19 cellular contexts compared by ENCODE assay signal in the genomic region with DNA sequence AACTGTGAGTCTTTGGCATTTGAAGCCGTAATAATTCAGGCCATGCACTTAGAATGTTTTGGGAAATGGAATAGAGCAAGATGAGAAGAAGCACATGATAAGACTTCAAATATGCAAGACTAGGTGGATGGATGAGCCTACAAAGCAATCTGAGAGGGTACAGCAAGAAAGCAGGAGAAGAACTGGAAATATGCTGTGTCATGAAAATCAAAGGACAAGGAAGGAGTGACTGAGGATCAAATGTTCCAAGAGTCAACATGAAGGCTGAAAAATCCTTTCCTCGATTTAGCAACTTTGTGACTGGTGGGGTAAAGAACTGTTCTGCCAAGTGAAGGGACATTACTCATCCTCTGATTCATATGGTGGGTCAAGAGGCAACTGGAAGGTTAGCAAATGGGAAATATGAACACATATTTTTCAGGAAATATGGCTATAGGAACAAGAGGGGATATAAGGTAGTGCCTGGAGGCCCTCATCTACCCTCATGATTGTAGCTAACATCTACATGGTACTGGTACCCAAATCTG.
DNase-seq lines count a peak whose midpoint lies in the region; ATAC-seq, FAIRE-seq and TF ChIP-seq lines count a peak whose summit lies in the region.
"Had no signal": no experiment of that assay in that cellular context is flagged by ENCODE, and none has a peak within 500 bp of the region (broad histone marks: within the 10 kb centered on the region; RNA-seq: fewer than 3 reads in every experiment).

No MANE protein-coding gene starts in this region.

- CTCF ChIA-PET in HepG2 (lab: Yijun Ruan, JAX; ENCODE audit: low intra/inter-chr PET ratio, low total read pairs): no interaction called here
- CTCF ChIA-PET in K562 (lab: Yijun Ruan, JAX; ENCODE audit: low intra/inter-chr PET ratio): no interaction called here
- CTCF ChIA-PET in HEK293T (lab: Yijun Ruan, JAX): no interaction called here

- H3K36me3 ChIP-seq in HepG2 (replicated peaks in 1 of 2; ENCODE audit: control insufficient read depth in 1 of 2, insufficient read depth in 2 of 2, low read length in 2 of 2): no peaks in the 10 kb centered on the region
- H3K36me3 ChIP-seq in right lobe of liver: no peaks in the 10 kb centered on the region
- H3K36me3 ChIP-seq in K562 (ENCODE audit: control insufficient read depth, insufficient read depth, low read length): no peaks in the 10 kb centered on the region
- H3K36me3 ChIP-seq: BE2C, HAP-1 had no signal

- no peak overlapping the region for H3K4me3 ChIP-seq in HepG2 (replicated peaks in 1 of 3; ENCODE audit: insufficient read depth in 1 of 3, low read depth in 2 of 3, low read length in 3 of 3)
- no peak overlapping the region for H3K4me3 ChIP-seq in right lobe of liver
- no peak overlapping the region for H3K4me3 ChIP-seq in K562
- no peak overlapping the region for H3K4me3 ChIP-seq in epithelial cell of esophagus (ENCODE audit: low read length)
- H3K4me3 ChIP-seq: GM12878, GM23248, HAP-1 had no signal

- TF ChIP-seq RAD21 in HepG2 (CRISPR knock-in tag; IDR thresholded peaks at IDR 0.05) (no peak), K562 (CRISPR knock-in tag; conservative IDR thresholded peaks at IDR 0.05 in 1 of 2, IDR thresholded peaks at IDR 0.05 in 1 of 2) (no peak)

- BruUV-seq in HepG2 (replicated peaks; lab: Mats Ljungman, UMichigan) (no TSS peak), K562 (replicated peaks; lab: Mats Ljungman, UMichigan) (no TSS peak)

- H3K27me3 ChIP-seq in HepG2 (ENCODE audit: control insufficient read depth in 1 of 2, insufficient read depth in 2 of 2, low read length in 2 of 2) (no peaks in the 10 kb centered on the region), right lobe of liver (no peaks in the 10 kb centered on the region), K562 (ENCODE audit: control insufficient read depth in 2 of 2, insufficient read depth in 2 of 2, low read length in 2 of 2) (no peaks in the 10 kb centered on the region)
- H3K27me3 ChIP-seq: BE2C had no signal

- TF ChIP-seq EP300 in HepG2 (IDR thresholded peaks at IDR 0.05; ENCODE audit: low read depth in 2 of 2, low read length in 2 of 2): no peak
- TF ChIP-seq EP300 in HepG2 (CRISPR knock-in tag; IDR thresholded peaks at IDR 0.05; ENCODE audit: borderline replicate concordance): no peak
- no peak for TF ChIP-seq EP300 in K562 (IDR thresholded peaks at IDR 0.05; ENCODE audit: low read length)

- intact Hi-C loops in HepG2 (cut with micrococcal nuclease; ENCODE audit: unreplicated experiment): no loop called here
- intact Hi-C loops in right lobe of liver (cut with DNase I): no loop called here
- intact Hi-C loops in K562 (cut with micrococcal nuclease): no loop called here

- FAIRE-seq in HepG2 (lab: Jason Lieb, UNC) (no peak), K562 (lab: Jason Lieb, UNC) (no peak)
- FAIRE-seq: GM12878, GM19239 had no signal

- ATAC-seq in HepG2 (no peak), right lobe of liver (no peak), K562 (no peak), GM21526 (IDR thresholded peaks at IDR 0.05; ENCODE audit: low FRiP score, unreplicated experiment) (no peak)

- H3K4me2 ChIP-seq in HepG2 (ENCODE audit: low read depth, low read length): no peak overlapping the region
- no peak overlapping the region for H3K4me2 ChIP-seq in K562 (ENCODE audit: insufficient read depth, low read length)

- H3K79me2 ChIP-seq in HepG2 (ENCODE audit: insufficient read depth, low read length): no peaks in the 10 kb centered on the region
- H3K79me2 ChIP-seq in K562 (ENCODE audit: control insufficient read depth, insufficient read depth, low read length): no peaks in the 10 kb centered on the region

- TF ChIP-seq CTCF in HepG2 (CRISPR knock-in tag; IDR thresholded peaks at IDR 0.05) (no peak), right lobe of liver (IDR thresholded peaks at IDR 0.05) (no peak), K562 (IDR thresholded peaks at IDR 0.05 in 2 of 3, conservative IDR thresholded peaks at IDR 0.05 in 1 of 3; ENCODE audit: insufficient read depth in 2 of 3, low read depth in 1 of 3, low read length in 3 of 3) (no peak), epithelial cell of esophagus (IDR thresholded peaks at IDR 0.05; ENCODE audit: insufficient read depth, low read depth, low read length, missing control alignments) (no peak)

- DNase-seq in HepG2 (ENCODE audit: low spot score): no peak
- DNase-seq in right lobe of liver: no peak
- no peak for DNase-seq in K562 (ENCODE audit: extremely low read depth in 1 of 4, low spot score in 3 of 4)
- DNase-seq in epithelial cell of esophagus (ENCODE audit: low read depth): peak; percentile 2
- no peak for DNase-seq in activated CD4-positive, alpha-beta T cell treated with anti-CD3 and anti-CD28 coated beads, Interleukin-2, amount 50 U/mL, for 1 hour
- no peak for DNase-seq in HEK293T (ENCODE audit: extremely low spot score)
- no peak for DNase-seq in RPMI8226
- DNase-seq: 8988T; BE2C; C1 segment of cervical spinal cord; CD4-positive, CD25-positive, alpha-beta regulatory T cell; CD8-positive, alpha-beta memory T cell; COR-L47; GM23248; KBM-7 had no signal

- H3K9me1 ChIP-seq in K562 (ENCODE audit: control insufficient read depth, insufficient read depth, low read length): no peaks in the 10 kb centered on the region

- 4% methylated on average over 2 of the region's 2 CpGs for WGBS in HepG2 (ENCODE audit: low lambda C conversion rate)
- 43% methylated on average over 2 of the region's 2 CpGs for WGBS in right lobe of liver (ENCODE audit: insufficient coverage, low coverage, low lambda C conversion rate, missing lambda C conversion rate)
- WGBS in K562 (ENCODE audit: insufficient coverage, low coverage, missing lambda C conversion rate): 0% methylated on average over 2 of the region's 2 CpGs

- H3K9ac ChIP-seq in HepG2 (ENCODE audit: insufficient read depth, low read depth, low read length) (no peak overlapping the region), K562 (ENCODE audit: insufficient read depth in 1 of 2, low read depth in 2 of 2, low read length in 2 of 2) (no peak overlapping the region)
- H3K9ac ChIP-seq: GM23248 had no signal

- POLR2A ChIA-PET in HepG2 (lab: Yijun Ruan, JAX): no interaction called here
- POLR2A ChIA-PET in K562 (lab: Yijun Ruan, JAX): no interaction called here
- POLR2A ChIA-PET in HEK293T (lab: Yijun Ruan, JAX): no interaction called here

- in situ Hi-C loops in HepG2 (cut with HindIII; ENCODE audit: extremely low pct_ligation_motif_present, low pct_unique_long_range_greater_than_20kb) (no loop called here), K562 (cut with MboI) (no loop called here)

- TF ChIP-seq POLR2A in HepG2 (IDR thresholded peaks at IDR 0.05; ENCODE audit: insufficient read depth in 1 of 2, low read depth in 2 of 2, low read length in 2 of 2) (no peak), right lobe of liver (IDR thresholded peaks at IDR 0.05) (no peak), K562 (conservative IDR thresholded peaks at IDR 0.05) (no peak)

- H3K27ac ChIP-seq in HepG2 (ENCODE audit: extremely low read length, insufficient read depth, low read length) (no peak overlapping the region), right lobe of liver (no peak overlapping the region), K562 (ENCODE audit: extremely low read depth, low read depth, low read length) (no peak overlapping the region)
- H3K27ac ChIP-seq: GM23248 had no signal

- H4K20me1 ChIP-seq in HepG2 (ENCODE audit: insufficient read depth, low read length): no peaks in the 10 kb centered on the region
- no peaks in the 10 kb centered on the region for H4K20me1 ChIP-seq in K562 (replicated peaks; ENCODE audit: control insufficient read depth, insufficient read depth, low read length)

- peaks cover 64% of the 10 kb centered on the region for H3K9me3 ChIP-seq in HepG2 (ENCODE audit: low read length)
- no peaks in the 10 kb centered on the region for H3K9me3 ChIP-seq in right lobe of liver
- peaks cover 2% of the 10 kb centered on the region for H3K9me3 ChIP-seq in K562 (replicated peaks; ENCODE audit: control insufficient read depth, insufficient read depth, low read depth, low read length)
- H3K9me3 ChIP-seq: BE2C, HAP-1 had no signal

- no peaks in the 10 kb centered on the region for H3K4me1 ChIP-seq in HepG2 (ENCODE audit: insufficient read depth, low read length)
- H3K4me1 ChIP-seq in right lobe of liver: no peaks in the 10 kb centered on the region
- no peaks in the 10 kb centered on the region for H3K4me1 ChIP-seq in K562 (replicated peaks in 1 of 2; ENCODE audit: control insufficient read depth in 2 of 2, insufficient read depth in 2 of 2, low read length in 2 of 2)
- H3K4me1 ChIP-seq: BE2C, HAP-1 had no signal

- no peak overlapping the region for H2AFZ ChIP-seq in HepG2 (ENCODE audit: low read length)
- H2AFZ ChIP-seq in K562 (ENCODE audit: low read depth, low read length): no peak overlapping the region
- H2AFZ ChIP-seq: GM23248 had no signal

TF ChIP-seq in HepG2, 621 proteins besides CTCF, POLR2A, EP300 and RAD21 (continues in another document):
- TF ChIP-seq NFE2L2 (IDR thresholded peaks at IDR 0.05; ENCODE audit: low read length): peak; percentile 29; the same call in 1 of the 2 replicates
- TF ChIP-seq, protein P1, sequence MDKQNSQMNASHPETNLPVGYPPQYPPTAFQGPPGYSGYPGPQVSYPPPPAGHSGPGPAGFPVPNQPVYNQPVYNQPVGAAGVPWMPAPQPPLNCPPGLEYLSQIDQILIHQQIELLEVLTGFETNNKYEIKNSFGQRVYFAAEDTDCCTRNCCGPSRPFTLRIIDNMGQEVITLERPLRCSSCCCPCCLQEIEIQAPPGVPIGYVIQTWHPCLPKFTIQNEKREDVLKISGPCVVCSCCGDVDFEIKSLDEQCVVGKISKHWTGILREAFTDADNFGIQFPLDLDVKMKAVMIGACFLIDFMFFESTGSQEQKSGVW (CRISPR knock-in tag; IDR thresholded peaks at IDR 0.05; ENCODE audit: borderline replicate concordance): no peak

TF ChIP-seq in K562, 482 proteins besides CTCF, POLR2A, EP300 and RAD21 (continues in another document):
- peak; percentile 49; the same call in 1 of the 2 replicates for TF ChIP-seq MAFG (tag; conservative IDR thresholded peaks at IDR 0.05)
- TF ChIP-seq NFE2L1 (tag; IDR thresholded peaks at IDR 0.05; ENCODE audit: borderline replicate concordance, low read depth): no peak

TF ChIP-seq in HEK293T, 16 proteins besides CTCF, POLR2A, EP300 and RAD21 (continues in another document):
- TF ChIP-seq SUZ12 (IDR thresholded peaks at IDR 0.05) (no peak), BHLHE40 (IDR thresholded peaks at IDR 0.05; ENCODE audit: borderline replicate concordance) (no peak), SP1 (IDR thresholded peaks at IDR 0.05) (no peak), FOXK2 (IDR thresholded peaks at IDR 0.05) (no peak), ZNF384 (IDR thresholded peaks at IDR 0.05) (no peak), FOXM1 (IDR thresholded peaks at IDR 0.05; ENCODE audit: borderline replicate concordance) (no peak)
